1 cellular context compared by ENCODE assay signal in the genomic region with DNA sequence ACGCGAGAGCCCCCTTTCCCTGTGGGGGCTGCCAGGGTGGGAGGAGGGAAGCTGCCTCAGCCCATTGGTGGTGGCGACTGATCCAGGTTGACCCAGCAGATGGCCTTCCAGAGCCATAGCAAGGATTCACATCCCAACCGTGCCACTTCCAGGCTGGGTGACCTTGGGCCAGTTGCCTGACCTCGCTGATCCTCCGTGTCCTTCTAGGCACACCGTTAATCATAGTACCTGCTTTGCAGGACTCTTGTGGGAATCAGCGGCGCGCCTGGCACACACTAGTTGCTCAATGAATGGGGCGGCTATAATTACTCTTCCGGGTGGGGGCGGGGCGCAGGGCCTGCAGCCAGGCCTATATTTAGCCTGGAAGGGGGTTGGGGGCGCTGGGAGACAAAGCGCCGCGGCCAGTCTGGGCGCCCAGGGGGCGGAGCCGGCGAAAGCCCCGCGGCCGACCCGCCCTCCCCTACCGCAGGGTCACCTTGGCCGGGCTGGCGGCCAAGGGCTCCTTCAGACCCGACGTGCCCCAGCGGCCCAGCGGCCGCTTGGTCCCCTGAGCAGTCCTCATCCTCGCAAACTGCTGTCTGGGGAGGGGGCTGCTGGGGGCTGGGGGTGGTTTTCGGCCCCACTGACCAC.
TF ChIP-seq lines count a peak whose summit lies in the region.

No MANE protein-coding gene starts in this region.

TF ChIP-seq in HepG2, 621 proteins besides CTCF, POLR2A, EP300 and RAD21 (continued from another document and continues in another):
- TF ChIP-seq, protein P1, sequence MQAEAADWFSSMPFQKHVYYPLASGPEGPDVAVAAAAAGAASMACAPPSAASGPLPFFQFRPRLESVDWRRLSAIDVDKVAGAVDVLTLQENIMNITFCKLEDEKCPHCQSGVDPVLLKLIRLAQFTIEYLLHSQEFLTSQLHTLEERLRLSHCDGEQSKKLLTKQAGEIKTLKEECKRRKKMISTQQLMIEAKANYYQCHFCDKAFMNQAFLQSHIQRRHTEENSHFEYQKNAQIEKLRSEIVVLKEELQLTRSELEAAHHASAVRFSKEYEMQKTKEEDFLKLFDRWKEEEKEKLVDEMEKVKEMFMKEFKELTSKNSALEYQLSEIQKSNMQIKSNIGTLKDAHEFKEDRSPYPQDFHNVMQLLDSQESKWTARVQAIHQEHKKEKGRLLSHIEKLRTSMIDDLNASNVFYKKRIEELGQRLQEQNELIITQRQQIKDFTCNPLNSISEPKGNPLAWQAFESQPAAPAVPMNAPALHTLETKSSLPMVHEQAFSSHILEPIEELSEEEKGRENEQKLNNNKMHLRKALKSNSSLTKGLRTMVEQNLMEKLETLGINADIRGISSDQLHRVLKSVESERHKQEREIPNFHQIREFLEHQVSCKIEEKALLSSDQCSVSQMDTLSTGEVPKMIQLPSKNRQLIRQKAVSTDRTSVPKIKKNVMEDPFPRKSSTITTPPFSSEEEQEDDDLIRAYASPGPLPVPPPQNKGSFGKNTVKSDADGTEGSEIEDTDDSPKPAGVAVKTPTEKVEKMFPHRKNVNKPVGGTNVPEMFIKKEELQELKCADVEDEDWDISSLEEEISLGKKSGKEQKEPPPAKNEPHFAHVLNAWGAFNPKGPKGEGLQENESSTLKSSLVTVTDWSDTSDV (CRISPR knock-in tag; IDR thresholded peaks at IDR 0.05), result no peak
- TF ChIP-seq TCF7L2 (IDR thresholded peaks at IDR 0.05; ENCODE audit: low read depth, low read length) (no peak), SOX5 (CRISPR knock-in tag; IDR thresholded peaks at IDR 0.05; ENCODE audit: borderline replicate concordance) (peak; percentile 36; the same call in 1 of the 2 replicates), SKI (IDR thresholded peaks at IDR 0.05; ENCODE audit: partially characterized antibody) (peak; percentile 38), KDM1A (CRISPR knock-in tag; IDR thresholded peaks at IDR 0.05) (peak; percentile 82; the same call in 1 of the 2 replicates), EED (CRISPR knock-in tag; IDR thresholded peaks at IDR 0.05) (no peak), RCOR2 (CRISPR knock-in tag; IDR thresholded peaks at IDR 0.05) (peak; percentile 71; the same call in 1 of the 2 replicates), GPN1 (CRISPR knock-in tag; IDR thresholded peaks at IDR 0.05; ENCODE audit: borderline replicate concordance) (no peak), ZNF788 (CRISPR knock-in tag; IDR thresholded peaks at IDR 0.05; ENCODE audit: borderline replicate concordance) (peak; percentile 66; the same call in 1 of the 2 replicates), ZNF777 (CRISPR knock-in tag; IDR thresholded peaks at IDR 0.05) (peak; percentile 62; the same call in 1 of the 2 replicates), RXRB (CRISPR knock-in tag; IDR thresholded peaks at IDR 0.05; ENCODE audit: borderline replicate concordance) (peak; percentile 43; the same call in 1 of the 2 replicates), MLLT10 (CRISPR knock-in tag; IDR thresholded peaks at IDR 0.05) (no peak), SRF (IDR thresholded peaks at IDR 0.05; ENCODE audit: low read depth, low read length) (peak; percentile 67; the same call in 1 of the 2 replicates), ZKSCAN1 (IDR thresholded peaks at IDR 0.05; ENCODE audit: low read length) (no peak), MTA1 (CRISPR knock-in tag; IDR thresholded peaks at IDR 0.05; ENCODE audit: borderline replicate concordance) (no peak), KDM2A (CRISPR knock-in tag; IDR thresholded peaks at IDR 0.05; ENCODE audit: borderline replicate concordance, low read depth) (peak; percentile 74), EEA1 (CRISPR knock-in tag; IDR thresholded peaks at IDR 0.05; ENCODE audit: borderline replicate concordance) (0 out of 2 replicates have a peak, but pooled peaks have one; percentile 59), AGO2 (optimal IDR thresholded peaks at IDR 0.05; ENCODE audit: low read depth, low read length) (peak; percentile 56), HDAC2 (CRISPR knock-in tag; IDR thresholded peaks at IDR 0.05) (no peak), ZFAT (CRISPR knock-in tag; conservative IDR thresholded peaks at IDR 0.05) (no peak), ELF4 (CRISPR knock-in tag; IDR thresholded peaks at IDR 0.05; ENCODE audit: borderline replicate concordance) (peak; percentile 42; the same call in 1 of the 2 replicates), PCBP1 (IDR thresholded peaks at IDR 0.05; ENCODE audit: borderline replicate concordance, low read depth, low read length) (0 out of 2 replicates have a peak, but pooled peaks have one; percentile 45), POGZ (CRISPR knock-in tag; IDR thresholded peaks at IDR 0.05) (peak; percentile 11; the same call in 1 of the 2 replicates), ETV5 (CRISPR knock-in tag; IDR thresholded peaks at IDR 0.05; ENCODE audit: borderline replicate concordance) (peak; percentile 9; the same call in 1 of the 2 replicates), PHF8 (CRISPR knock-in tag; IDR thresholded peaks at IDR 0.05) (peak; percentile 17; the same call in 1 of the 2 replicates), CEBPG (CRISPR knock-in tag; IDR thresholded peaks at IDR 0.05) (peak; percentile 53; the same call in 1 of the 2 replicates), SAP130 (CRISPR knock-in tag; IDR thresholded peaks at IDR 0.05; ENCODE audit: low read depth) (peak; percentile 44; the same call in 1 of the 2 replicates), ZNF232 (CRISPR knock-in tag; IDR thresholded peaks at IDR 0.05; ENCODE audit: borderline replicate concordance) (no peak), ESRRA (CRISPR knock-in tag; IDR thresholded peaks at IDR 0.05; ENCODE audit: low read depth) (peak; percentile 96), CBX5 (CRISPR knock-in tag; IDR thresholded peaks at IDR 0.05; ENCODE audit: borderline replicate concordance) (peak; percentile 46; the same call in 1 of the 2 replicates), PHB2 (IDR thresholded peaks at IDR 0.05; ENCODE audit: partially characterized antibody) (no peak), PHF21A (CRISPR knock-in tag; IDR thresholded peaks at IDR 0.05) (peak; percentile 64), ZNF768 (CRISPR knock-in tag; IDR thresholded peaks at IDR 0.05) (peak; percentile 99), RARA (CRISPR knock-in tag; IDR thresholded peaks at IDR 0.05) (peak; percentile 67), HDAC1 (CRISPR knock-in tag; IDR thresholded peaks at IDR 0.05) (peak; percentile 69)
- TF ChIP-seq, protein P2, sequence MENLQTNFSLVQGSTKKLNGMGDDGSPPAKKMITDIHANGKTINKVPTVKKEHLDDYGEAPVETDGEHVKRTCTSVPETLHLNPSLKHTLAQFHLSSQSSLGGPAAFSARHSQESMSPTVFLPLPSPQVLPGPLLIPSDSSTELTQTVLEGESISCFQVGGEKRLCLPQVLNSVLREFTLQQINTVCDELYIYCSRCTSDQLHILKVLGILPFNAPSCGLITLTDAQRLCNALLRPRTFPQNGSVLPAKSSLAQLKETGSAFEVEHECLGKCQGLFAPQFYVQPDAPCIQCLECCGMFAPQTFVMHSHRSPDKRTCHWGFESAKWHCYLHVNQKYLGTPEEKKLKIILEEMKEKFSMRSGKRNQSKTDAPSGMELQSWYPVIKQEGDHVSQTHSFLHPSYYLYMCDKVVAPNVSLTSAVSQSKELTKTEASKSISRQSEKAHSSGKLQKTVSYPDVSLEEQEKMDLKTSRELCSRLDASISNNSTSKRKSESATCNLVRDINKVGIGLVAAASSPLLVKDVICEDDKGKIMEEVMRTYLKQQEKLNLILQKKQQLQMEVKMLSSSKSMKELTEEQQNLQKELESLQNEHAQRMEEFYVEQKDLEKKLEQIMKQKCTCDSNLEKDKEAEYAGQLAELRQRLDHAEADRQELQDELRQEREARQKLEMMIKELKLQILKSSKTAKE (CRISPR knock-in tag; IDR thresholded peaks at IDR 0.05; ENCODE audit: borderline replicate concordance), result peak; percentile 67; the same call in 1 of the 2 replicates
- TF ChIP-seq, protein P3, sequence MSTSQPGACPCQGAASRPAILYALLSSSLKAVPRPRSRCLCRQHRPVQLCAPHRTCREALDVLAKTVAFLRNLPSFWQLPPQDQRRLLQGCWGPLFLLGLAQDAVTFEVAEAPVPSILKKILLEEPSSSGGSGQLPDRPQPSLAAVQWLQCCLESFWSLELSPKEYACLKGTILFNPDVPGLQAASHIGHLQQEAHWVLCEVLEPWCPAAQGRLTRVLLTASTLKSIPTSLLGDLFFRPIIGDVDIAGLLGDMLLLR (CRISPR knock-in tag; IDR thresholded peaks at IDR 0.05), result no peak
- TF ChIP-seq, protein P4, sequence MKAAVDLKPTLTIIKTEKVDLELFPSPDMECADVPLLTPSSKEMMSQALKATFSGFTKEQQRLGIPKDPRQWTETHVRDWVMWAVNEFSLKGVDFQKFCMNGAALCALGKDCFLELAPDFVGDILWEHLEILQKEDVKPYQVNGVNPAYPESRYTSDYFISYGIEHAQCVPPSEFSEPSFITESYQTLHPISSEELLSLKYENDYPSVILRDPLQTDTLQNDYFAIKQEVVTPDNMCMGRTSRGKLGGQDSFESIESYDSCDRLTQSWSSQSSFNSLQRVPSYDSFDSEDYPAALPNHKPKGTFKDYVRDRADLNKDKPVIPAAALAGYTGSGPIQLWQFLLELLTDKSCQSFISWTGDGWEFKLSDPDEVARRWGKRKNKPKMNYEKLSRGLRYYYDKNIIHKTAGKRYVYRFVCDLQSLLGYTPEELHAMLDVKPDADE (CRISPR knock-in tag; IDR thresholded peaks at IDR 0.05), result no peak
- TF ChIP-seq, protein P5, sequence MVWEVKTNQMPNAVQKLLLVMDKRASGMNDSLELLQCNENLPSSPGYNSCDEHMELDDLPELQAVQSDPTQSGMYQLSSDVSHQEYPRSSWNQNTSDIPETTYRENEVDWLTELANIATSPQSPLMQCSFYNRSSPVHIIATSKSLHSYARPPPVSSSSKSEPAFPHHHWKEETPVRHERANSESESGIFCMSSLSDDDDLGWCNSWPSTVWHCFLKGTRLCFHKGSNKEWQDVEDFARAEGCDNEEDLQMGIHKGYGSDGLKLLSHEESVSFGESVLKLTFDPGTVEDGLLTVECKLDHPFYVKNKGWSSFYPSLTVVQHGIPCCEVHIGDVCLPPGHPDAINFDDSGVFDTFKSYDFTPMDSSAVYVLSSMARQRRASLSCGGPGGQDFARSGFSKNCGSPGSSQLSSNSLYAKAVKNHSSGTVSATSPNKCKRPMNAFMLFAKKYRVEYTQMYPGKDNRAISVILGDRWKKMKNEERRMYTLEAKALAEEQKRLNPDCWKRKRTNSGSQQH (CRISPR knock-in tag; IDR thresholded peaks at IDR 0.05; ENCODE audit: low read depth), result peak; percentile 62
- TF ChIP-seq, protein P6, sequence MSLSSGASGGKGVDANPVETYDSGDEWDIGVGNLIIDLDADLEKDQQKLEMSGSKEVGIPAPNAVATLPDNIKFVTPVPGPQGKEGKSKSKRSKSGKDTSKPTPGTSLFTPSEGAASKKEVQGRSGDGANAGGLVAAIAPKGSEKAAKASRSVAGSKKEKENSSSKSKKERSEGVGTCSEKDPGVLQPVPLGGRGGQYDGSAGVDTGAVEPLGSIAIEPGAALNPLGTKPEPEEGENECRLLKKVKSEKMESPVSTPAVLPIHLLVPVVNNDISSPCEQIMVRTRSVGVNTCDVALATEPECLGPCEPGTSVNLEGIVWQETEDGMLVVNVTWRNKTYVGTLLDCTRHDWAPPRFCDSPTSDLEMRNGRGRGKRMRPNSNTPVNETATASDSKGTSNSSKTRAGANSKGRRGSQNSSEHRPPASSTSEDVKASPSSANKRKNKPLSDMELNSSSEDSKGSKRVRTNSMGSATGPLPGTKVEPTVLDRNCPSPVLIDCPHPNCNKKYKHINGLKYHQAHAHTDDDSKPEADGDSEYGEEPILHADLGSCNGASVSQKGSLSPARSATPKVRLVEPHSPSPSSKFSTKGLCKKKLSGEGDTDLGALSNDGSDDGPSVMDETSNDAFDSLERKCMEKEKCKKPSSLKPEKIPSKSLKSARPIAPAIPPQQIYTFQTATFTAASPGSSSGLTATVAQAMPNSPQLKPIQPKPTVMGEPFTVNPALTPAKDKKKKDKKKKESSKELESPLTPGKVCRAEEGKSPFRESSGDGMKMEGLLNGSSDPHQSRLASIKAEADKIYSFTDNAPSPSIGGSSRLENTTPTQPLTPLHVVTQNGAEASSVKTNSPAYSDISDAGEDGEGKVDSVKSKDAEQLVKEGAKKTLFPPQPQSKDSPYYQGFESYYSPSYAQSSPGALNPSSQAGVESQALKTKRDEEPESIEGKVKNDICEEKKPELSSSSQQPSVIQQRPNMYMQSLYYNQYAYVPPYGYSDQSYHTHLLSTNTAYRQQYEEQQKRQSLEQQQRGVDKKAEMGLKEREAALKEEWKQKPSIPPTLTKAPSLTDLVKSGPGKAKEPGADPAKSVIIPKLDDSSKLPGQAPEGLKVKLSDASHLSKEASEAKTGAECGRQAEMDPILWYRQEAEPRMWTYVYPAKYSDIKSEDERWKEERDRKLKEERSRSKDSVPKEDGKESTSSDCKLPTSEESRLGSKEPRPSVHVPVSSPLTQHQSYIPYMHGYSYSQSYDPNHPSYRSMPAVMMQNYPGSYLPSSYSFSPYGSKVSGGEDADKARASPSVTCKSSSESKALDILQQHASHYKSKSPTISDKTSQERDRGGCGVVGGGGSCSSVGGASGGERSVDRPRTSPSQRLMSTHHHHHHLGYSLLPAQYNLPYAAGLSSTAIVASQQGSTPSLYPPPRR (CRISPR knock-in tag; IDR thresholded peaks at IDR 0.05; ENCODE audit: borderline replicate concordance), result peak; percentile 39; the same call in 1 of the 2 replicates
- TF ChIP-seq, protein P7, sequence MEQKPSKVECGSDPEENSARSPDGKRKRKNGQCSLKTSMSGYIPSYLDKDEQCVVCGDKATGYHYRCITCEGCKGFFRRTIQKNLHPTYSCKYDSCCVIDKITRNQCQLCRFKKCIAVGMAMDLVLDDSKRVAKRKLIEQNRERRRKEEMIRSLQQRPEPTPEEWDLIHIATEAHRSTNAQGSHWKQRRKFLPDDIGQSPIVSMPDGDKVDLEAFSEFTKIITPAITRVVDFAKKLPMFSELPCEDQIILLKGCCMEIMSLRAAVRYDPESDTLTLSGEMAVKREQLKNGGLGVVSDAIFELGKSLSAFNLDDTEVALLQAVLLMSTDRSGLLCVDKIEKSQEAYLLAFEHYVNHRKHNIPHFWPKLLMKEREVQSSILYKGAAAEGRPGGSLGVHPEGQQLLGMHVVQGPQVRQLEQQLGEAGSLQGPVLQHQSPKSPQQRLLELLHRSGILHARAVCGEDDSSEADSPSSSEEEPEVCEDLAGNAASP (CRISPR knock-in tag; IDR thresholded peaks at IDR 0.05; ENCODE audit: borderline replicate concordance), result 0 out of 2 replicates have a peak, but pooled peaks have one; percentile 23
- TF ChIP-seq, protein P8, sequence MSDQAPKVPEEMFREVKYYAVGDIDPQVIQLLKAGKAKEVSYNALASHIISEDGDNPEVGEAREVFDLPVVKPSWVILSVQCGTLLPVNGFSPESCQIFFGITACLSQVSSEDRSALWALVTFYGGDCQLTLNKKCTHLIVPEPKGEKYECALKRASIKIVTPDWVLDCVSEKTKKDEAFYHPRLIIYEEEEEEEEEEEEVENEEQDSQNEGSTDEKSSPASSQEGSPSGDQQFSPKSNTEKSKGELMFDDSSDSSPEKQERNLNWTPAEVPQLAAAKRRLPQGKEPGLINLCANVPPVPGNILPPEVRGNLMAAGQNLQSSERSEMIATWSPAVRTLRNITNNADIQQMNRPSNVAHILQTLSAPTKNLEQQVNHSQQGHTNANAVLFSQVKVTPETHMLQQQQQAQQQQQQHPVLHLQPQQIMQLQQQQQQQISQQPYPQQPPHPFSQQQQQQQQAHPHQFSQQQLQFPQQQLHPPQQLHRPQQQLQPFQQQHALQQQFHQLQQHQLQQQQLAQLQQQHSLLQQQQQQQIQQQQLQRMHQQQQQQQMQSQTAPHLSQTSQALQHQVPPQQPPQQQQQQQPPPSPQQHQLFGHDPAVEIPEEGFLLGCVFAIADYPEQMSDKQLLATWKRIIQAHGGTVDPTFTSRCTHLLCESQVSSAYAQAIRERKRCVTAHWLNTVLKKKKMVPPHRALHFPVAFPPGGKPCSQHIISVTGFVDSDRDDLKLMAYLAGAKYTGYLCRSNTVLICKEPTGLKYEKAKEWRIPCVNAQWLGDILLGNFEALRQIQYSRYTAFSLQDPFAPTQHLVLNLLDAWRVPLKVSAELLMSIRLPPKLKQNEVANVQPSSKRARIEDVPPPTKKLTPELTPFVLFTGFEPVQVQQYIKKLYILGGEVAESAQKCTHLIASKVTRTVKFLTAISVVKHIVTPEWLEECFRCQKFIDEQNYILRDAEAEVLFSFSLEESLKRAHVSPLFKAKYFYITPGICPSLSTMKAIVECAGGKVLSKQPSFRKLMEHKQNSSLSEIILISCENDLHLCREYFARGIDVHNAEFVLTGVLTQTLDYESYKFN (CRISPR knock-in tag; conservative IDR thresholded peaks at IDR 0.05), result peak; percentile 59
